ENCODE assay signal across 13 cellular contexts in the genomic region with DNA sequence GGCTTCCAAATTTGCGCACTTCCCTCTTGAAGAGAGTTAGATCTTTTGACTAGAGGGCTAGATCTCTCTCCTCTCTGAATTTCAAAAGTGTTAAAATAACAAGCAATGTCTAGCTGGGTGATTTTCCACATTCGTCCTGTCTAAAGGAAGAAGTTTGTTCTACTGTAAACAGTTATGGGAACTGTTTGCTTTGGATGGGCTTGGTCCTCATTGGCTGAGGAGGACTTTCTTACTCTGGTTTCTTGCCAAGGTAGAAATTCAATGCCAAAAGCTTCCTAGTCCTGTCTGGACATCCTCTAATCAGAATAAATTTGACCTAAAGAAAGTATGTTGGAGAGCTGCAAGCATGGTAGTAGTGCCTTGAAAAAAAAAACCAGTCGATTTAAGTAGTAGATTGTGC. TPM values are rescaled to one million over a fixed set of nuclear protein-coding genes. Genes with fewer than 3 reads are reported as not detected.
A peak's percentile ranks its signal among the peaks of the same experiment; 100 is the strongest.
DNase-seq lines count a peak whose midpoint lies in the region; ATAC-seq and TF ChIP-seq lines count a peak whose summit lies in the region.
"Had no signal": no experiment of that assay in that cellular context is flagged by ENCODE, and none has a peak within 500 bp of the region (broad histone marks: within the 10 kb centered on the region; RNA-seq: fewer than 3 reads in every experiment).

No MANE protein-coding gene starts in this region.

- peak; percentile 48 for ATAC-seq in IMR-90 (ENCODE audit: low read depth)
- ATAC-seq in sciatic nerve = peak; percentile 87
- no peak for ATAC-seq in GM18520 (IDR thresholded peaks at IDR 0.05; ENCODE audit: unreplicated experiment)
- ATAC-seq: stimulated activated naive B cell treated with anti-CD40 and anti-IgM and Interleukin-4, amounts not matched to agents 10 μg/mL and 1 μg/mL and 100 μg/mL, for 72 hours had no signal

- TF ChIP-seq CTCF in IMR-90 (conservative IDR thresholded peaks at IDR 0.05; ENCODE audit: low read depth, low read length) = no peak
- TF ChIP-seq CTCF in astrocyte of the spinal cord (IDR thresholded peaks at IDR 0.05; ENCODE audit: low read depth, low read length) = no peak
- no peak for TF ChIP-seq CTCF in right atrium auricular region (IDR thresholded peaks at IDR 0.05)
- TF ChIP-seq CTCF in testis (IDR thresholded peaks at IDR 0.05) = no peak

- no peak for TF ChIP-seq RAD21 in IMR-90 (IDR thresholded peaks at IDR 0.05; ENCODE audit: low read length)

- no peak overlapping the region for H2AFZ ChIP-seq in IMR-90 (replicated peaks; ENCODE audit: low read length, poor library complexity)

- POLR2A ChIA-PET in IMR-90 (lab: Charles Lee; ENCODE audit: unreplicated experiment) = no interaction called here

- intact Hi-C loops in IMR-90 (cut with micrococcal nuclease) (no loop called here), sciatic nerve (cut with DNase I) (no loop called here), testis (cut with DNase I; ENCODE audit: low total_unique reads) (no loop called here)

- H3K14ac ChIP-seq in IMR-90 (replicated peaks; ENCODE audit: low read depth, low read length) = no peak overlapping the region

- in situ Hi-C loops in IMR-90 (cut with MboI; ENCODE audit: low sequenced_read_pairs) = no loop called here
- in situ Hi-C loops in astrocyte of the spinal cord (cut with HindIII; ENCODE audit: low sequenced_read_pairs) = no loop called here

- no CpG with 5 or more reads among the region's 3 CpGs for WGBS in IMR-90 (ENCODE audit: extremely low coverage in 2 of 2, insufficient read length in 1 of 2), 2 experiments
- 51 to 52% methylated on average over 3 of the region's 3 CpGs for WGBS in testis, 2 donors

- dilution Hi-C loops in IMR-90 (cut with HindIII; ENCODE audit: low sequenced_read_pairs, unreplicated experiment) = no loop called here

- no peak overlapping the region for H4K91ac ChIP-seq in IMR-90 (ENCODE audit: insufficient read depth, low read depth, low read length)

- no peak overlapping the region for H3K4me3 ChIP-seq in IMR-90 (ENCODE audit: insufficient read depth, low read depth, low read length)
- H3K4me3 ChIP-seq in astrocyte of the spinal cord (ENCODE audit: low read depth, low read length) = no peak overlapping the region
- H3K4me3 ChIP-seq in right atrium auricular region = no peak overlapping the region
- no peak overlapping the region for H3K4me3 ChIP-seq in testis

- no peaks in the 10 kb centered on the region for H4K20me1 ChIP-seq in IMR-90 (ENCODE audit: insufficient read depth, low read length)

- H3K9me3 ChIP-seq in IMR-90 (ENCODE audit: control insufficient read depth, insufficient read depth, low read length) = no peaks in the 10 kb centered on the region
- H3K9me3 ChIP-seq in right atrium auricular region = no peaks in the 10 kb centered on the region
- H3K9me3 ChIP-seq in testis = no peaks in the 10 kb centered on the region

- H2BK15ac ChIP-seq in IMR-90 (ENCODE audit: low read depth, low read length) = no peak overlapping the region

- H3K27ac ChIP-seq in IMR-90 (ENCODE audit: insufficient read depth, low read length) (no peak overlapping the region), right atrium auricular region (peak overlapping the region; percentile 46 to 47), testis (no peak overlapping the region)

- no peak overlapping the region for H2BK5ac ChIP-seq in IMR-90 (ENCODE audit: low read depth, low read length, poor library complexity, severe bottlenecking)

- H4K5ac ChIP-seq in IMR-90 (ENCODE audit: low read depth, low read length) = no peak overlapping the region

- H3K36me3 ChIP-seq in IMR-90 (ENCODE audit: control insufficient read depth, insufficient read depth, low read length) (no peaks in the 10 kb centered on the region), right atrium auricular region (no peaks in the 10 kb centered on the region), testis (ENCODE audit: low read depth, missing control alignments) (no peaks in the 10 kb centered on the region)

- TF ChIP-seq POLR2A in IMR-90 (IDR thresholded peaks at IDR 0.05; ENCODE audit: low read depth, low read length) (no peak), testis (IDR thresholded peaks at IDR 0.05) (no peak)

- H4K8ac ChIP-seq in IMR-90 (ENCODE audit: low read depth in 2 of 2, low read length in 2 of 2) = no peak overlapping the region

- no peak overlapping the region for H2BK120ac ChIP-seq in IMR-90 (ENCODE audit: low read depth, low read length)

- no peak overlapping the region for H3K9ac ChIP-seq in IMR-90 (ENCODE audit: low read depth, low read length)

- no peak overlapping the region for H3K23ac ChIP-seq in IMR-90 (ENCODE audit: low read depth, low read length)

- DNase-seq in IMR-90 = peak; percentile 75
- peak; percentile 66 for DNase-seq in astrocyte of the spinal cord (ENCODE audit: low read depth, low spot score)
- DNase-seq in right atrium auricular region (ENCODE audit: low spot score) = no peak
- DNase-seq in sciatic nerve (ENCODE audit: low spot score) = no peak
- no peak for DNase-seq in stimulated activated CD4-positive, alpha-beta T cell treated with anti-CD3 and anti-CD28 coated beads, Interleukin-2, amount 100 ng/mL, for 48 hours
- no peak for DNase-seq in amniotic stem cell (lab: John Stamatoyannopoulos, UW)
- no peak for DNase-seq in testis
- DNase-seq: kidney glomerular epithelial cell; NCI-H510A; stimulated activated CD4-positive, alpha-beta T cell treated with anti-CD3 and anti-CD28 coated beads, Interleukin-2, amount 100 ng/mL, for 24 hours; stimulated activated naive B cell treated with anti-CD40 and anti-IgM and Interleukin-4, amounts not matched to agents 10 μg/mL and 1 μg/mL and 100 μg/mL, for 72 hours had no signal

- peaks cover 11% of the 10 kb centered on the region; the same call in 1 of the 2 replicates for H3K9me1 ChIP-seq in IMR-90 (ENCODE audit: insufficient read depth, low read length)

- H3K56ac ChIP-seq in IMR-90 (ENCODE audit: extremely low read depth, insufficient read depth, low read length) = no peak overlapping the region

- H3K79me1 ChIP-seq in IMR-90 (ENCODE audit: low read depth in 1 of 2, low read length in 2 of 2) = no peaks in the 10 kb centered on the region

- no TSS peak for BruUV-seq in IMR-90 (replicated peaks; lab: Mats Ljungman, UMichigan)

- no peak overlapping the region for H2BK20ac ChIP-seq in IMR-90 (ENCODE audit: low read depth, low read length)

- no peak overlapping the region for H3K4me2 ChIP-seq in IMR-90 (ENCODE audit: low read depth, low read length)

- H3K27me3 ChIP-seq in IMR-90 (ENCODE audit: control insufficient read depth, insufficient read depth, low read length) = no peaks in the 10 kb centered on the region
- H3K27me3 ChIP-seq in right atrium auricular region = no peaks in the 10 kb centered on the region
- H3K27me3 ChIP-seq in testis = no peaks in the 10 kb centered on the region

- no peak overlapping the region for H2AK9ac ChIP-seq in IMR-90 (replicated peaks; ENCODE audit: low read depth, low read length, poor library complexity)

- H2AK5ac ChIP-seq in IMR-90 (ENCODE audit: low read depth, low read length) = no peak overlapping the region

- no peak overlapping the region for H3K18ac ChIP-seq in IMR-90 (ENCODE audit: low read depth, low read length)

- H3K4ac ChIP-seq in IMR-90 (ENCODE audit: low read depth, low read length) = no peak overlapping the region

- CTCF ChIA-PET in IMR-90 (lab: Yijun Ruan, JAX) = no interaction called here

- H3K4me1 ChIP-seq in IMR-90 (ENCODE audit: control insufficient read depth, insufficient read depth, low read length) (peaks cover 5% of the 10 kb centered on the region), right atrium auricular region (peaks cover 0 to 33% of the 10 kb centered on the region in 2 donors), testis (no peaks in the 10 kb centered on the region)

TF ChIP-seq in IMR-90, 13 proteins besides CTCF, POLR2A, EP300 and RAD21:
- TF ChIP-seq RFX5 (IDR thresholded peaks at IDR 0.05; ENCODE audit: low read depth, low read length) (no peak), CEBPB (IDR thresholded peaks at IDR 0.05; ENCODE audit: low read depth, low read length) (no peak), MAFK (IDR thresholded peaks at IDR 0.05; ENCODE audit: low read depth, low read length) (no peak), MAZ (IDR thresholded peaks at IDR 0.05; ENCODE audit: borderline replicate concordance, low read depth, low read length) (no peak)
- TF ChIP-seq, protein P1, sequence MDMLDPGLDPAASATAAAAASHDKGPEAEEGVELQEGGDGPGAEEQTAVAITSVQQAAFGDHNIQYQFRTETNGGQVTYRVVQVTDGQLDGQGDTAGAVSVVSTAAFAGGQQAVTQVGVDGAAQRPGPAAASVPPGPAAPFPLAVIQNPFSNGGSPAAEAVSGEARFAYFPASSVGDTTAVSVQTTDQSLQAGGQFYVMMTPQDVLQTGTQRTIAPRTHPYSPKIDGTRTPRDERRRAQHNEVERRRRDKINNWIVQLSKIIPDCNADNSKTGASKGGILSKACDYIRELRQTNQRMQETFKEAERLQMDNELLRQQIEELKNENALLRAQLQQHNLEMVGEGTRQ (IDR thresholded peaks at IDR 0.05; ENCODE audit: low read depth, low read length) = no peak
- TF ChIP-seq, protein P2, sequence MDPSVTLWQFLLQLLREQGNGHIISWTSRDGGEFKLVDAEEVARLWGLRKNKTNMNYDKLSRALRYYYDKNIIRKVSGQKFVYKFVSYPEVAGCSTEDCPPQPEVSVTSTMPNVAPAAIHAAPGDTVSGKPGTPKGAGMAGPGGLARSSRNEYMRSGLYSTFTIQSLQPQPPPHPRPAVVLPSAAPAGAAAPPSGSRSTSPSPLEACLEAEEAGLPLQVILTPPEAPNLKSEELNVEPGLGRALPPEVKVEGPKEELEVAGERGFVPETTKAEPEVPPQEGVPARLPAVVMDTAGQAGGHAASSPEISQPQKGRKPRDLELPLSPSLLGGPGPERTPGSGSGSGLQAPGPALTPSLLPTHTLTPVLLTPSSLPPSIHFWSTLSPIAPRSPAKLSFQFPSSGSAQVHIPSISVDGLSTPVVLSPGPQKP (IDR thresholded peaks at IDR 0.05; ENCODE audit: borderline replicate concordance, low read depth, low read length) = no peak

RNA-seq across cellular contexts. Expression of a gene that starts 47.4 kb away (rescaled TPM):
- total RNA-seq in IMR-90 (2012; rRNA removed) (13.1 and 15.1 TPM in 2 replicates), right atrium auricular region (10 to 100 TPM; 17.4 to 18.7 TPM), sciatic nerve (115 TPM), testis (10 to 100 TPM; 31.1 to 36.5 TPM)
- polyA plus RNA-seq in IMR-90 (2012; rRNA removed) (5.2 and 7.5 TPM in 2 replicates), testis (ENCODE audit: insufficient read depth, low read depth, low replicate concordance) (22.1 TPM)
- polyA plus RNA-seq in IMR-90 (2012; cell fraction: cytosol; rRNA removed) = 3.1 and 5.5 TPM in 2 replicates
- polyA plus RNA-seq in IMR-90 (2012; cell fraction: nucleus; rRNA removed; ENCODE audit: low replicate concordance) = 4.1 and 12.6 TPM in 2 replicates
- total RNA-seq: B cell had no signal

Comparison
In these comparisons a context has a peak if more than half of its experiments do, and no peak if none do; other contexts are left out.
1. DNase-seq: peak in IMR-90 (single experiment) and astrocyte of the spinal cord (single experiment); none in right atrium auricular region (single experiment), sciatic nerve (single experiment), stimulated activated CD4-positive, alpha-beta T cell treated with anti-CD3 and anti-CD28 coated beads, Interleukin-2, amount 100 ng/mL, for 48 hours (0 of 2), amniotic stem cell (single experiment) and testis (single experiment).
2. H3K27ac ChIP-seq: peak in right atrium auricular region (2 of 2); none in IMR-90 (single experiment) and testis (0 of 2).